ENCODE assay signal across 8 cellular contexts in the genomic region with DNA sequence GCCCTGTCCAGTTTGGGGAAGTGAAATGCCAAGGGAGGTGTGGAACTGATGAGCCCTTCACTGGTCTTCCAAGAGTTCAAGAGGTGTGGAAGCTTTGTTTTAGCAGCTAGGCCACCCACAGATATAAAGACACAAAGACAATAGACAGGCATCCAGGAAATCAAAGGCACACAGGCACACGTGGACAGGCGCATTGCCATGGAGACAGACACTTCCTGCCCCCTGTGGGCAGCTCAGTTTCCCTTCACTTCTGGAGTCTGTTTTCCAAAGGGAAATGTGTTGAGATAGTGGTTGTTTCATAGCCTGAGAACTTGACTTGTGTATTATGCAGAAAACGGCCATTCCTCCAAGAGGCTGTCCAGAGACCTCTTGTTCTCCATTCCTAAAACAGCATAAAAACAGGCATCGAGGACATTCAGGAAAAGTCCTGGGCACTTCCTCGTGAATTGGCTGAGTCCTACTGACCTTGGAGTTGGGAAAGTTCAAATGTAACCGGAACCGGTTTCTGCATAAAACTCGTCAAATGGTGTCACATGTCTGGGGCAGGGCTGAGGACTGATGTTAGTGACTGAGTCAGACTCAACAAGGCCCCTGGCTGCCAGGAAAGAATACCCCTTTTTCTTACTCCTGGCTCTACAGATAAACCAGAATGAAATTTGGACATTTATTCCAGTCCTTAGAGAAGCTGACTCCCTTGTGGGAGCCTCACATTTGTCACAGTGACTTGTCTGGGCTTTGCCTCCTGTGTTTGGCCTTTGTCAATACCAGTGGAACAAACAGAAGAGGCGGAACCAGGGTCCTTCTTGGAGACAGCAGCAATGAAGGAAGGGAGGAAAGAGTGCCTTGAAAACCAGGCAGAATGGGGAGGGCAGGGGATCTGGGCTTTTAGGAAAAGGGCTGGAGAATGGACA. TPM values are rescaled to one million over a fixed set of nuclear protein-coding genes. Genes with fewer than 3 reads are reported as not detected.
A peak's percentile ranks its signal among the peaks of the same experiment; 100 is the strongest.
DNase-seq lines count a peak whose midpoint lies in the region; ATAC-seq and TF ChIP-seq lines count a peak whose summit lies in the region.

No MANE protein-coding gene starts in this region.

- H3K4me1 ChIP-seq in endodermal cell (ENCODE audit: control insufficient read depth, insufficient read depth, low read length) = peaks cover 20% of the 10 kb centered on the region

- ATAC-seq in HG02623 (IDR thresholded peaks at IDR 0.05; ENCODE audit: unreplicated experiment) = no peak
- ATAC-seq in GM18873 (IDR thresholded peaks at IDR 0.05; ENCODE audit: low FRiP score, unreplicated experiment) = no peak

- in situ Hi-C loops in ACHN (cut with HindIII; ENCODE audit: low pct_ligation_motif_present, low pct_unique_long_range_greater_than_20kb, low sequenced_read_pairs) = no loop called here

- no peaks in the 10 kb centered on the region for H3K9me3 ChIP-seq in endodermal cell (ENCODE audit: control insufficient read depth, low read length)

- WGBS in endodermal cell (ENCODE audit: insufficient coverage in 1 of 2, insufficient read length in 1 of 2), 2 experiments = 55 to 65% methylated on average over 9 of the region's 9 CpGs

- peak overlapping the region; percentile 92 for H3K27ac ChIP-seq in endodermal cell (ENCODE audit: low read depth, low read length)

- peaks cover 43% of the 10 kb centered on the region for H3K36me3 ChIP-seq in endodermal cell (ENCODE audit: control insufficient read depth, insufficient read depth, low read length)

- no peaks in the 10 kb centered on the region for H3K9me3 Mint-ChIP-seq in endodermal cell
- no peaks in the 10 kb centered on the region for H3K9me3 Mint-ChIP-seq in T-helper 2 cell treated with Interferon-gamma antibody and Interleukin-4, amounts not matched to agents 5 μg/mL and 100 μg/mL, for 36 hours

- DNase-seq in CD1c-positive myeloid dendritic cell (ENCODE audit: extremely low spot score) (peak; percentile 27), NCI-H2029 (lab: John Stamatoyannopoulos, UW) (peak; percentile 65), endodermal cell (peak; percentile 87), myocyte (ENCODE audit: low read depth) (peak; percentile 82), ACHN (no peak)
- DNase-seq in T-helper 2 cell treated with Interferon-gamma antibody and Interleukin-4, amounts not matched to agents 5 μg/mL and 100 μg/mL, for 36 hours (ENCODE audit: low spot score) = no peak

- H3K9ac ChIP-seq in endodermal cell (ENCODE audit: extremely low read depth, low read length, poor library complexity, severe bottlenecking) = peak overlapping the region; percentile 98

- peaks cover 39% of the 10 kb centered on the region for H3K4me1 Mint-ChIP-seq in endodermal cell
- peaks cover 3% of the 10 kb centered on the region for H3K4me1 Mint-ChIP-seq in T-helper 2 cell treated with Interferon-gamma antibody and Interleukin-4, amounts not matched to agents 5 μg/mL and 100 μg/mL, for 36 hours (ENCODE audit: low read depth)

- peak overlapping the region; percentile 99 for H3K27ac Mint-ChIP-seq in endodermal cell
- no peak overlapping the region for H3K27ac Mint-ChIP-seq in T-helper 2 cell treated with Interferon-gamma antibody and Interleukin-4, amounts not matched to agents 5 μg/mL and 100 μg/mL, for 36 hours

- no peaks in the 10 kb centered on the region for H3K27me3 ChIP-seq in endodermal cell (ENCODE audit: control insufficient read depth, insufficient read depth, low read length, poor library complexity, severe bottlenecking)

- H3K4me3 Mint-ChIP-seq in endodermal cell = peak overlapping the region; percentile 89
- no peak overlapping the region for H3K4me3 Mint-ChIP-seq in T-helper 2 cell treated with Interferon-gamma antibody and Interleukin-4, amounts not matched to agents 5 μg/mL and 100 μg/mL, for 36 hours

- peaks cover 25% of the 10 kb centered on the region for H3K36me3 Mint-ChIP-seq in endodermal cell (ENCODE audit: low read depth)
- H3K36me3 Mint-ChIP-seq in T-helper 2 cell treated with Interferon-gamma antibody and Interleukin-4, amounts not matched to agents 5 μg/mL and 100 μg/mL, for 36 hours (ENCODE audit: low read depth) = no peaks in the 10 kb centered on the region

- peak overlapping the region; percentile 89 for H3K4me3 ChIP-seq in endodermal cell (ENCODE audit: low read length)

- TF ChIP-seq CTCF in endodermal cell (conservative IDR thresholded peaks at IDR 0.05) = peak; percentile 32

- H3K27me3 Mint-ChIP-seq in endodermal cell (ENCODE audit: insufficient read depth) = no peaks in the 10 kb centered on the region
- peaks cover 6% of the 10 kb centered on the region for H3K27me3 Mint-ChIP-seq in T-helper 2 cell treated with Interferon-gamma antibody and Interleukin-4, amounts not matched to agents 5 μg/mL and 100 μg/mL, for 36 hours (ENCODE audit: low read depth)

RNA-seq across cellular contexts. Expression of gene ALPK3, which starts 1.3 kb away (rescaled TPM):
- total RNA-seq in endodermal cell (10 to 100 TPM; 57.8 to 94.1 TPM), myocyte (172 and 190 TPM in 2 replicates)
- 14.0 TPM for polyA plus RNA-seq in endodermal cell (2013, experiment 1 of 2)
- 17.0 TPM for polyA plus RNA-seq in endodermal cell (2013, experiment 2 of 2)
- 65.6 TPM for polyA plus RNA-seq in myocyte (2012)

Comparison
In these comparisons a context has a peak if more than half of its experiments do, and no peak if none do; other contexts are left out.
1. DNase-seq: peak in CD1c-positive myeloid dendritic cell (single experiment), NCI-H2029 (single experiment), endodermal cell (single experiment) and myocyte (single experiment); none in ACHN (single experiment) and T-helper 2 cell treated with Interferon-gamma antibody and Interleukin-4, amounts not matched to agents 5 μg/mL and 100 μg/mL, for 36 hours (single experiment).